Comparison of ENCODE assay signal across 21 cellular contexts in the genomic region with DNA sequence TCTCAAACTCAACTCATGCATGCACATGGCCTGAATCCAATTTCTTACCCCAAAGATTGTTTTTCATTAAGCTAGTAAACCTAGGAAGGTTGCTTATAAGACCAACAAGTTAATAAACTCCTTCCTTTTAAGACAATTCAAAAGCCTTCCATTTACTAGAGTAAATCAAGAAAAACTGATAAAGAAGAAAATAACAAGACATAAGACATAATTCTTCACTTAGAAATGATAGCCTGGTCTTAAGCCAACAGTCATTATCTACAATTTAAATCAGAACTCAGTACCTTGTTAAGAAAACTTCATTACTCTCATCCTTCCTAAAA.
"Had no signal": no experiment of that assay in that cellular context is flagged by ENCODE, and none has a peak within 500 bp of the region (broad histone marks: within the 10 kb centered on the region; RNA-seq: fewer than 3 reads in every experiment).

No MANE protein-coding gene starts in this region.

- DNase-seq: effector CD4-positive, alpha-beta T cell; endodermal cell; erythroblast; heart left ventricle; hippocampal formation; left colon; mesendoderm; naive thymus-derived CD4-positive, alpha-beta T cell; posterior cingulate gyrus; small intestine; stimulated activated CD4-positive, alpha-beta T cell treated with anti-CD3 and anti-CD28 coated beads, Interleukin-12 subunit alpha, Interleukin-12 subunit beta, amount 100 ng/mL, for 4 hours; stimulated activated CD4-positive, alpha-beta T cell treated with anti-CD3 and anti-CD28 coated beads, Interleukin-2, amount 100 ng/mL, for 48 hours; stimulated activated CD8-positive, alpha-beta memory T cell treated with anti-CD3 and anti-CD28 coated beads, Interleukin-4, amount 100 ng/mL, for 48 hours; stimulated activated naive CD8-positive, alpha-beta T cell treated with anti-CD3 and anti-CD28 coated beads, Interleukin-15, Interleukin-2, amounts not matched to agents 100 U/mL and 50 U/mL, for 24 hours; tibial artery; upper lobe of left lung had no signal

- H3K9me3 Mint-ChIP-seq: endodermal cell; naive thymus-derived CD4-positive, alpha-beta T cell; neural crest cell had no signal

- H3K36me3 ChIP-seq: heart left ventricle, right atrium auricular region, suprapubic skin, tibial artery, upper lobe of left lung had no signal

- H3K36me3 Mint-ChIP-seq: naive thymus-derived CD4-positive, alpha-beta T cell; stimulated activated effector memory CD8-positive, alpha-beta T cell treated with anti-CD3 and anti-CD28 coated beads, Interleukin-12 subunit alpha, Interleukin-12 subunit beta, amount 100 ng/mL, for 72 hours had no signal

- H3K27ac Mint-ChIP-seq: endodermal cell; stimulated activated effector memory CD8-positive, alpha-beta T cell treated with anti-CD3 and anti-CD28 coated beads, Interleukin-12 subunit alpha, Interleukin-12 subunit beta, amount 100 ng/mL, for 72 hours had no signal

- H3K27ac ChIP-seq: coronary artery, heart left ventricle, right atrium auricular region, suprapubic skin, tibial artery, upper lobe of left lung had no signal

- H3K27me3 ChIP-seq: heart left ventricle, right atrium auricular region, suprapubic skin, tibial artery, upper lobe of left lung had no signal

- H3K4me3 ChIP-seq: coronary artery, heart left ventricle, right atrium auricular region, suprapubic skin, tibial artery, upper lobe of left lung had no signal

- H3K4me1 Mint-ChIP-seq: stimulated activated effector memory CD8-positive, alpha-beta T cell treated with anti-CD3 and anti-CD28 coated beads, Interleukin-12 subunit alpha, Interleukin-12 subunit beta, amount 100 ng/mL, for 72 hours had no signal

- H3K4me3 Mint-ChIP-seq: endodermal cell; naive thymus-derived CD4-positive, alpha-beta T cell; neural crest cell; stimulated activated effector memory CD8-positive, alpha-beta T cell treated with anti-CD3 and anti-CD28 coated beads, Interleukin-12 subunit alpha, Interleukin-12 subunit beta, amount 100 ng/mL, for 72 hours had no signal

- H3K4me1 ChIP-seq: right atrium auricular region, upper lobe of left lung had no signal

- H3K27me3 Mint-ChIP-seq: naive thymus-derived CD4-positive, alpha-beta T cell had no signal

- H3K9me3 ChIP-seq: heart left ventricle, right atrium auricular region, suprapubic skin, tibial artery, upper lobe of left lung had no signal
